26 cellular contexts compared by ENCODE assay signal in the genomic region with DNA sequence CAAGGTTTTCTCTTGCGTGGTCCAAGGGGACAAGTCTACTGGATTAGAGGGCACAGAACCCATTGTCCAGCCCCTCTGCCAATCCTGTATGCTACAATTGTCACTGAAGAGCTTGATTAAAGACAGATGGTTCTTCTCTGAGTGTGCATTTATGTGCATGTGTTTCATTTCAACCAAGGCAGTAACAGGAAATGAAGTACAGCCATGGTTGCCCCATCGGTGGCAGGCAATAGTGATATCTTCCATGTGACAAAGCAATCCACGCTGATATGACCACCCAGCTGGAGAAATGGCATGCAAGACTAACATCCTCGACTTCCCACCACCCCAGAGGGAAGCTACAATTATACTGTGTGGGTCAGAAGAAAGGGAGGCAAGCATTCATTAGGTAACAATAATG.
"Had no signal": no experiment of that assay in that cellular context is flagged by ENCODE, and none has a peak within 500 bp of the region (broad histone marks: within the 10 kb centered on the region; RNA-seq: fewer than 3 reads in every experiment).

No MANE protein-coding gene starts in this region.

- H3K4me2 ChIP-seq: hepatocyte, smooth muscle cell had no signal

- H3K4me3 ChIP-seq: adrenal gland, ascending aorta, hepatocyte, lung, sigmoid colon, smooth muscle cell, testis, vagina had no signal

- H3K27me3 ChIP-seq: adrenal gland, ascending aorta, brain microvascular endothelial cell, hepatocyte, sigmoid colon, testis, vagina had no signal

- DNase-seq: activated gamma-delta T cell treated with Interleukin-2 at 50 U/mL for 16 hours; activated T-cell treated with anti-CD3 and anti-CD28 coated beads, Interleukin-2, amount 50 U/mL, for 1 hour; adrenal gland; brain microvascular endothelial cell; central memory CD4-positive, alpha-beta T cell; effector memory CD4-positive, alpha-beta T cell; foreskin melanocyte; immature natural killer cell; naive thymus-derived CD4-positive, alpha-beta T cell; occipital lobe; posterior cingulate gyrus; sigmoid colon; stimulated activated CD4-positive, alpha-beta T cell treated with anti-CD3 and anti-CD28 coated beads, Interleukin-15, amount 100 ng/mL, for 24 hours; T1000; testis; trophoblast cell had no signal

- H3K4me1 ChIP-seq: ascending aorta, testis, vagina had no signal

- H3K27ac ChIP-seq: adrenal gland, ascending aorta, brain microvascular endothelial cell, hepatocyte, sigmoid colon, testis, vagina had no signal

- H3K36me3 ChIP-seq: adrenal gland, ascending aorta, brain microvascular endothelial cell, sigmoid colon, vagina had no signal

- H2AFZ ChIP-seq: hepatocyte had no signal

- ATAC-seq: activated naive CD4-positive, alpha-beta T cell treated with anti-CD3 and anti-CD28 coated beads, Interleukin-2, amount 50 U/mL, for 72 hours; esophagus mucosa; left lobe of liver; naive thymus-derived CD4-positive, alpha-beta T cell; stimulated activated memory B cell treated with anti-CD40 and anti-IgM and Interleukin-4, amounts not matched to agents 10 μg/mL and 1 μg/mL and 100 μg/mL, for 72 hours; WTC11 had no signal

- H3K79me2 ChIP-seq: hepatocyte had no signal

- H3K9me3 ChIP-seq: adrenal gland, ascending aorta, sigmoid colon, testis, vagina had no signal
